8 cellular contexts compared by ENCODE assay signal in the genomic region with DNA sequence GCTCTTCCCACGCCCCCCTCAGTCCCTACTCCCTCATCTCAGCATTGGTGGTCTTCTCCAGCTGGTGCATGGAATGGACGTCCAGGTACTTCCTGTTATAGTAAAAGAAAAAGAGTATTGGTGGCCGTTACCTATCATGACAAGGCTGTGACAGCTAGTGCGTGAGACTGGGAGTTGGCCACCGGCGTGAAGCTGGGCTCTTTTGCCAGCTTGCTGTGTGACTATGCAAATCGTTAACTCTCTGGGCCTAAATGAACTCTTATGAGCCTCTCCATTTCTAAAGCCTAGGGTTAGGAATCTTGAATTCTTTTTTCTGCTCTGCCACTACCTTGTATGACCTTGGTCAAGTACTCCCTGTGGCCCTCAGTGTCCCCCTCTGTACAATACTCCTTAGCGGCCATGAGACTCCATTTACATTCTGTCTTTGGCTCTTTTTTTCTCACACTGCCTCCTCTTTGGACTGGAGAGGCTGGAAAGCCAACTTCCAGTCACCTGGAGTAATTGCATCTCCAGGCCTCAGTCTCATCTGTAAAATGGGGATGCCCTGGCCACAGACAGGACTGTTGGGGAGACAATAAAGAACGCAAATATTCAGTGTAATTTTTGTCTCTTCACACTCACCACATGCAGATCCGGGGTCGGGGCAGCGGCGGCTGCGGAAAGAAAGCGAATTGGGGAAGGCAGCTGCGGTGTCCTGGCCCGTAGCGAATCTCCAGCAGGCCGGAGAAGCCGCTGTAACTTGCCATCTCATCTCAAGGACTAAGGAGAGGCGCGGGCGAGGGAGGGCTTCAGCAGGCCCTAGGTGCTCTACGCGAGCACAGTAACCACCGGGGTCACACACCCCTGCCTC. TPM values are rescaled to one million over a fixed set of nuclear protein-coding genes. Genes with fewer than 3 reads are reported as not detected.
DNase-seq lines count a peak whose midpoint lies in the region; ATAC-seq and TF ChIP-seq lines count a peak whose summit lies in the region.

No MANE protein-coding gene starts in this region.

- H3K36me3 ChIP-seq in SJSA1 (peaks cover 71% of the 10 kb centered on the region), psoas muscle (ENCODE audit: insufficient read depth in 1 of 2, low read depth in 1 of 2) (peaks cover 9 to 59% of the 10 kb centered on the region in 2 donors)

- WGBS in psoas muscle, 3 donors: 27 to 32% (median 28%) methylated on average over 25 to 26 of the region's 26 CpGs

- DNase-seq in SJSA1 (ENCODE audit: low read depth in 1 of 2, low spot score in 2 of 2) (no peak), fibroblast of the aortic adventitia (ENCODE audit: low read depth) (no peak), psoas muscle (peak in 1 of 2 donors; percentile 35), NCI-H2107 (lab: John Stamatoyannopoulos, UW) (no peak), GM10266 (ENCODE audit: extremely low spot score) (no peak), HuH-7.5 (ENCODE audit: low spot score) (no peak), H4 (ENCODE audit: low spot score) (no peak)

- no peak for ATAC-seq in psoas muscle

- H3K27me3 ChIP-seq in SJSA1 (replicated peaks) (no peaks in the 10 kb centered on the region), psoas muscle (ENCODE audit: insufficient read depth in 3 of 3, low read length in 2 of 3) (no peaks in the 10 kb centered on the region)

- peak; percentile 16 for TF ChIP-seq POLR2A in GM19193 (IDR thresholded peaks at IDR 0.05; ENCODE audit: extremely low read depth, insufficient read depth, insufficient read length)

- TF ChIP-seq CTCF in fibroblast of the aortic adventitia (IDR thresholded peaks at IDR 0.05; ENCODE audit: insufficient read depth, low read length) (no peak), psoas muscle (IDR thresholded peaks at IDR 0.05) (no peak), GM10266 (IDR thresholded peaks at IDR 0.05; ENCODE audit: control insufficient read depth, insufficient read depth, low read depth, missing control alignments) (no peak)

- H3K4me3 ChIP-seq in SJSA1: peak overlapping the region; percentile 72
- peak overlapping the region; percentile 95 for H3K4me3 ChIP-seq in fibroblast of the aortic adventitia (ENCODE audit: low read depth, low read length)
- H3K4me3 ChIP-seq in psoas muscle: peak overlapping the region; percentile 97

- intact Hi-C loops in psoas muscle (cut with DNase I): no loop called here

- H3K4me1 ChIP-seq in SJSA1 (replicated peaks) (peaks cover 17% of the 10 kb centered on the region), psoas muscle (peaks cover 26% of the 10 kb centered on the region)

- no peaks in the 10 kb centered on the region for H3K9me3 ChIP-seq in SJSA1 (replicated peaks)
- no peaks in the 10 kb centered on the region for H3K9me3 ChIP-seq in psoas muscle

- no peak overlapping the region for H3K27ac ChIP-seq in SJSA1
- no peak overlapping the region for H3K27ac ChIP-seq in psoas muscle

RNA-seq across cellular contexts. Expression of a gene that starts 1.1 kb away (rescaled TPM):
- total RNA-seq in SJSA1 (2014; rRNA removed; shearing (Covaris generic)): 1.1 and 9.5 TPM in 2 replicates
- total RNA-seq in fibroblast of the aortic adventitia (ENCODE audit: low replicate concordance) (0.49 and 2.7 TPM in 2 replicates), psoas muscle (1 to 10 TPM in 1 of 4 donors, under 1 TPM in 3; 0.52 to 2.4 (median 0.78) TPM)
- polyA plus RNA-seq in psoas muscle: 1 to 10 TPM in 1 of 3 donors, under 1 TPM in 2; 0.48 to 3.0 (median 0.63) TPM
- total RNA-seq in H4 (2014; rRNA removed; shearing (Covaris generic)): 1.9 and 11.0 TPM in 2 replicates

RNA-seq across cellular contexts. Expression of a gene that starts 1.3 kb away (rescaled TPM):
- 70.7 and 103 TPM in 2 replicates for total RNA-seq in SJSA1 (2014; rRNA removed; shearing (Covaris generic))
- total RNA-seq in fibroblast of the aortic adventitia (ENCODE audit: low replicate concordance) (73.5 and 89.4 TPM in 2 replicates), psoas muscle (10 to 100 TPM; 26.8 to 49.1 (median 36.5) TPM)
- polyA plus RNA-seq in psoas muscle: 10 to 100 TPM; 29.1 to 42.2 (median 33.2) TPM
- 57.9 and 79.2 TPM in 2 replicates for total RNA-seq in H4 (2014; rRNA removed; shearing (Covaris generic))

RNA-seq across cellular contexts. Expression of a gene that starts 12.6 kb away (rescaled TPM):
- total RNA-seq in SJSA1 (2014; rRNA removed; shearing (Covaris generic)): 35.3 and 39.0 TPM in 2 replicates
- total RNA-seq in fibroblast of the aortic adventitia (ENCODE audit: low replicate concordance) (20.8 and 24.0 TPM in 2 replicates), psoas muscle (10 to 100 TPM; 10.1 to 13.5 (median 12.9) TPM)
- 10 to 100 TPM; 13.2 to 21.3 (median 13.8) TPM for polyA plus RNA-seq in psoas muscle
- 30.8 and 42.5 TPM in 2 replicates for total RNA-seq in H4 (2014; rRNA removed; shearing (Covaris generic))

RNA-seq across cellular contexts. Expression of a gene that starts 26.2 kb away (rescaled TPM):
- total RNA-seq in SJSA1 (2014; rRNA removed; shearing (Covaris generic)): 13.2 and 19.6 TPM in 2 replicates
- total RNA-seq in fibroblast of the aortic adventitia (ENCODE audit: low replicate concordance) (10.6 and 15.0 TPM in 2 replicates), psoas muscle (10 to 100 TPM in 3 of 4 donors, 1 to 10 TPM in 1; 5.3 to 15.9 (median 13.1) TPM)
- 1 to 10 TPM; 1.5 to 7.8 (median 4.4) TPM for polyA plus RNA-seq in psoas muscle
- total RNA-seq in H4 (2014; rRNA removed; shearing (Covaris generic)): 10.7 and 13.9 TPM in 2 replicates
